In genomic region chr17:50719144-50719923, GRCh38 we compare ENCODE assay signal across 8 cellular contexts. TPM values are rescaled to one million over a fixed set of nuclear protein-coding genes. Genes with fewer than 3 reads are reported as not detected.
A peak's percentile ranks its signal among the peaks of the same experiment; 100 is the strongest.
DNase-seq lines count a peak whose midpoint lies in the region; TF ChIP-seq lines count a peak whose summit lies in the region.

Gene LUC7L3 (plus strand): TSS chr17:50719603. CDS start chr17:50719733, 130 bp downstream.

- H3K27ac Mint-ChIP-seq in neural crest cell (ENCODE audit: unreplicated experiment) = peak within 1 kb of the TSS; percentile 100

- WGBS in stomach, 5 donors = 1 to 2% (median 2%) methylated on average over 34 to 76 of the region's 76 CpGs

- peak; percentile 95 for DNase-seq in HCEC 1CT
- peak; percentile 95 for DNase-seq in MM.1S
- peak; percentile 95 for DNase-seq in SHP77 treated with DMSO at 0.1 percent for 48 hours (lab: John Stamatoyannopoulos, UW)
- peak; percentile 98 for DNase-seq in activated effector memory CD4-positive, alpha-beta T cell treated with anti-CD3 and anti-CD28 coated beads, Interleukin-2, amount 50 U/mL, for 16 hours
- peak; percentile 85 for DNase-seq in fibroblast of the conjunctiva (ENCODE audit: low read depth)
- peak; percentile 92 for DNase-seq in neural crest cell (ENCODE audit: low read depth, low spot score)
- DNase-seq in stomach = peak; percentile 95

- H3K4me1 Mint-ChIP-seq in neural crest cell = peaks cover 27% of the 10 kb centered on the region

- intact Hi-C loops in stomach (cut with DNase I; ENCODE audit: low total_unique reads) = no loop called here

- H3K4me2 ChIP-seq in MM.1S (ENCODE audit: low read depth, low read length) = peak within 1 kb of the TSS; percentile 91

- no peaks in the 10 kb centered on the region for H3K9me3 Mint-ChIP-seq in neural crest cell

- peak within 1 kb of the TSS; percentile 68 for H2AFZ ChIP-seq in MM.1S (ENCODE audit: low read length)

- H3K27me3 Mint-ChIP-seq in neural crest cell (ENCODE audit: low read depth) = no peaks in the 10 kb centered on the region

- peak in 1 of 4 donors; percentile 49 for TF ChIP-seq POLR2A in stomach (IDR thresholded peaks at IDR 0.05)

- peak within 1 kb of the TSS; percentile 96 for H3K4me3 Mint-ChIP-seq in neural crest cell

- H3K9me2 ChIP-seq in MM.1S (replicated peaks; ENCODE audit: insufficient read depth, low read length) = no peaks in the 10 kb centered on the region

- no peaks in the 10 kb centered on the region for H3K36me3 ChIP-seq in ES-I3 (ENCODE audit: insufficient read depth, low read length)
- no peaks in the 10 kb centered on the region; the same call in 1 of the 2 replicates for H3K36me3 ChIP-seq in MM.1S (replicated peaks; ENCODE audit: insufficient read depth, low read length)
- H3K36me3 ChIP-seq in stomach = no peaks in the 10 kb centered on the region

- H3F3A ChIP-seq in MM.1S (ENCODE audit: insufficient read depth, low read length) = peaks cover 14% of the 10 kb centered on the region

- H3K4me3 ChIP-seq in MM.1S (ENCODE audit: low read length) = peak within 1 kb of the TSS; percentile 83
- peak within 1 kb of the TSS; percentile 68 to 92 (median 76) for H3K4me3 ChIP-seq in stomach

- H3K27ac ChIP-seq in MM.1S (ENCODE audit: low read length) (peak within 1 kb of the TSS; percentile 87), stomach (peak within 1 kb of the TSS; percentile 88 to 100 (median 99))

- no peaks in the 10 kb centered on the region for H3K36me3 Mint-ChIP-seq in neural crest cell (ENCODE audit: low read depth)

- TF ChIP-seq CTCF in MM.1S (IDR thresholded peaks at IDR 0.05; ENCODE audit: low read length) (no peak), neural crest cell (conservative IDR thresholded peaks at IDR 0.05) (no peak), stomach (IDR thresholded peaks at IDR 0.05) (no peak)

- H3K79me2 ChIP-seq in MM.1S (ENCODE audit: low read length) = peaks cover 50% of the 10 kb centered on the region

- no peak for TF ChIP-seq EP300 in stomach (IDR thresholded peaks at IDR 0.05)

- peaks cover 11% of the 10 kb centered on the region for H3K4me1 ChIP-seq in ES-I3 (ENCODE audit: insufficient read depth, low read length)
- H3K4me1 ChIP-seq in MM.1S (ENCODE audit: low read length) = peaks cover 16% of the 10 kb centered on the region
- H3K4me1 ChIP-seq in stomach = peaks cover 32 to 45% (median 42%) of the 10 kb centered on the region in 4 donors

- H3K27me3 ChIP-seq in MM.1S (replicated peaks; ENCODE audit: insufficient read depth, low read length) (no peaks in the 10 kb centered on the region), stomach (no peaks in the 10 kb centered on the region)

- peak within 1 kb of the TSS; percentile 99 for H3K9ac ChIP-seq in ES-I3 (ENCODE audit: low read depth, low read length)
- H3K9ac ChIP-seq in MM.1S (ENCODE audit: low read length) = peak within 1 kb of the TSS; percentile 95

- H3K9me3 ChIP-seq in ES-I3 (ENCODE audit: control insufficient read depth, insufficient read depth, low read length) = no peaks in the 10 kb centered on the region
- H3K9me3 ChIP-seq in MM.1S (replicated peaks; ENCODE audit: insufficient read depth, low read length) = no peaks in the 10 kb centered on the region
- H3K9me3 ChIP-seq in stomach = no peaks in the 10 kb centered on the region

- H4K20me1 ChIP-seq in MM.1S (ENCODE audit: insufficient read depth, low read length) = peaks cover 37% of the 10 kb centered on the region

RNA-seq across cellular contexts. Expression of gene LUC7L3, which starts in this region (rescaled TPM):
- total RNA-seq in neural crest cell (175 and 188 TPM in 2 replicates), stomach (100 to 1,000 TPM; 170 to 429 (median 221) TPM)
- polyA plus RNA-seq in stomach = 1,000 to 10,000 TPM in 1 of 3 donors, 100 to 1,000 TPM in 1, 10 to 100 TPM in 1; 63.4 to 1,211 (median 106) TPM

Comparison
In these comparisons a context has a peak if more than half of its experiments do, and no peak if none do; other contexts are left out.
1. Peak in every context shown above with its lines: DNase-seq, H3K4me3 ChIP-seq and H3K27ac ChIP-seq.